In the genomic region with DNA sequence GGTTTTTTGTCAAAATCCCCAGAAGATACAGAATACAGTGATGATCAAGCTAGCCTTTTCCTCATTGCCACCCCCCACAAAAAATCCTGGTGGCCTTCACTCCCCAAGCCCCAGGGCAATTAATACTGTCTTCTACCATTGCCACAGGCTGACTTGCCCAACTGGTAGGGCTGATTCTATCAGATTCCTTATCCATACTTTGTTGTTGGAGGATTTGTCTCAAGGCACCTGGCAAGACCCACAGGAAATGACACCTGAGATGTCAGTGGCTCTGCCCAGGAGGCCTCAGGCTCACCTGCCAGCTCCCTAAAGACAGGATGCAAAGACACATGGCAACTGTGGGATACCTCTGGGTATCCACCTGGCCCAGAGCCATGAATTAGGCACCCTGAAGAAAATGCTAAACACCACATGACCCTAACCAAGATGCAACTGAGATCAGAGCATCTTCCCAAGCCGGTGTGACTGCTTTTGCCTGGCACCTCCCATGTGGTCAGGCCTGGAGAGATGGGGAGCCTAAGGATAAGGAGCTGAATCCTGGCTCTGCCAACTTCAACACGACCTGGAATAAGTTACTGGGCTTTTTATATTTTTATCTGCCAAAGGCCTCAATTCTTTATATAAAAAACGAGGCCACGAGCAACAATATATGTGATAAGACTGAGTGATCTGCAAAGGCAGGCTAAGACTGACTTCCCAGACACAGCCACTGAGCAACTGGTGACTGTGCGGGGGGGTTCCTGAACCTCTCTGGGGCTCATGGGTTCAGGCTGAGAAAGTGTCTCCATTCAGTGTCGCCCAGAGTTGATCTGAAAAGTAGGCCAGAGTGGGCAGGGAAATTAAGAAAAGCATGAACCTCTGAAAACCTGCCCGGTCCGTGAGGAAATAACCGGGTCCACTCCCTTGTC, we compare ENCODE assay signal across 8 cellular contexts. TPM values are rescaled to one million over a fixed set of nuclear protein-coding genes. Genes with fewer than 3 reads are reported as not detected.
DNase-seq lines count a peak whose midpoint lies in the region; ATAC-seq, FAIRE-seq and TF ChIP-seq lines count a peak whose summit lies in the region.

No MANE protein-coding gene starts in this region.

- peak; percentile 15 to 41; a peak in 5 of 6 replicates for ATAC-seq in A549
- peak; percentile 6 for ATAC-seq in GM19035 (IDR thresholded peaks at IDR 0.05; ENCODE audit: unreplicated experiment)
- peak; percentile 27 for ATAC-seq in activated T-helper 17 cell treated with anti-CD3 and anti-CD28 coated beads, Interleukin-2, amount 50 U/mL, for 72 hours (replicated peaks)
- ATAC-seq in left ventricle myocardium superior, result peak; percentile 2
- no peak for ATAC-seq in HG03039 (IDR thresholded peaks at IDR 0.05; ENCODE audit: unreplicated experiment)
- ATAC-seq in HG03457 (IDR thresholded peaks at IDR 0.05; ENCODE audit: unreplicated experiment), result no peak

- peaks cover 12% of the 10 kb centered on the region for H3K4me1 ChIP-seq in A549
- peaks cover 18% of the 10 kb centered on the region for H3K4me1 ChIP-seq in skeletal muscle satellite cell (ENCODE audit: control insufficient read depth, insufficient read depth, low read length)

- POLR2A ChIA-PET in A549 (lab: Yijun Ruan, JAX), result interaction anchor here (2.9 kb wide), 1 partner anchor 14 kb away, joined by 22 read pairs; a partner anchor contains a TSS

- H3K27ac Mint-ChIP-seq in activated T-helper 17 cell treated with anti-CD3 and anti-CD28 coated beads, Interleukin-2, amount 50 U/mL, for 72 hours, result peak overlapping the region; percentile 93

- H3K4me1 Mint-ChIP-seq in activated T-helper 17 cell treated with anti-CD3 and anti-CD28 coated beads, Interleukin-2, amount 50 U/mL, for 72 hours, result peaks cover 24% of the 10 kb centered on the region

- H3K9me3 Mint-ChIP-seq in activated T-helper 17 cell treated with anti-CD3 and anti-CD28 coated beads, Interleukin-2, amount 50 U/mL, for 72 hours, result no peaks in the 10 kb centered on the region

- peaks cover 6% of the 10 kb centered on the region for H3K36me3 Mint-ChIP-seq in activated T-helper 17 cell treated with anti-CD3 and anti-CD28 coated beads, Interleukin-2, amount 50 U/mL, for 72 hours (ENCODE audit: low read depth)

- intact Hi-C loops in left ventricle myocardium superior (cut with micrococcal nuclease), result no loop called here

- H3K4me3 ChIP-seq in A549, result peak overlapping the region; percentile 91
- peak overlapping the region; percentile 87 for H3K4me3 ChIP-seq in skeletal muscle satellite cell (ENCODE audit: low read length)

- H3K36me3 ChIP-seq in KOPT-K1 (ENCODE audit: insufficient read depth, low read length), result no peaks in the 10 kb centered on the region
- peaks cover 8% of the 10 kb centered on the region for H3K36me3 ChIP-seq in skeletal muscle satellite cell (ENCODE audit: insufficient read depth, low read length)

- H3K27me3 Mint-ChIP-seq in activated T-helper 17 cell treated with anti-CD3 and anti-CD28 coated beads, Interleukin-2, amount 50 U/mL, for 72 hours, result no peaks in the 10 kb centered on the region

- no peak for TF ChIP-seq RAD21 in A549 (conservative IDR thresholded peaks at IDR 0.05 in 1 of 2, IDR thresholded peaks at IDR 0.05 in 1 of 2)

- TF ChIP-seq EP300 in A549 (IDR thresholded peaks at IDR 0.05), result no peak

- no peak for DNase-seq in A549 (ENCODE audit: low read depth in 1 of 2, low spot score in 1 of 2)
- DNase-seq in left ventricle myocardium superior, result no peak

- H3K4me2 ChIP-seq in A549, result peak overlapping the region; percentile 88
- H3K4me2 ChIP-seq in skeletal muscle satellite cell (ENCODE audit: low read length), result peak overlapping the region; percentile 95

- H3K4me3 Mint-ChIP-seq in activated T-helper 17 cell treated with anti-CD3 and anti-CD28 coated beads, Interleukin-2, amount 50 U/mL, for 72 hours, result peak overlapping the region; percentile 93

- no peak for TF ChIP-seq CTCF in A549 (IDR thresholded peaks at IDR 0.05)

- CTCF ChIA-PET in A549 (lab: Yijun Ruan, JAX), result interaction anchor here (0.6 to 5.3 kb wide), 8 partner anchors 9 to 310 kb away, joined by 3 to 36 read pairs (median 5); a partner anchor contains a TSS

- no peaks in the 10 kb centered on the region for H3K9me3 ChIP-seq in A549
- no peaks in the 10 kb centered on the region for H3K9me3 ChIP-seq in KOPT-K1 (ENCODE audit: insufficient read depth, low read length, poor library complexity, severe bottlenecking)
- no peaks in the 10 kb centered on the region for H3K9me3 ChIP-seq in skeletal muscle satellite cell (replicated peaks; ENCODE audit: low read length)

- peak overlapping the region; percentile 94 for H3K9ac ChIP-seq in skeletal muscle satellite cell (ENCODE audit: low read depth, low read length)

- WGBS in A549 (ENCODE audit: missing lambda C conversion rate), result 30% methylated on average over 9 of the region's 9 CpGs

- no peak for FAIRE-seq in A549 (lab: Jason Lieb, UNC)

- no peak for TF ChIP-seq POLR2A in A549 (IDR thresholded peaks at IDR 0.05; ENCODE audit: low read length)

- peak overlapping the region; percentile 85 to 93 for H3K27ac ChIP-seq in A549
- peak overlapping the region; percentile 63 for H3K27ac ChIP-seq in KOPT-K1 (ENCODE audit: low read depth, low read length, poor library complexity, severe bottlenecking)

- no peaks in the 10 kb centered on the region for H3K27me3 ChIP-seq in skeletal muscle satellite cell (ENCODE audit: control insufficient read depth, insufficient read depth, low read length)

TF ChIP-seq in A549, 52 proteins besides CTCF, POLR2A, EP300 and RAD21:
- TF ChIP-seq NFE2L2 (conservative IDR thresholded peaks at IDR 0.05; ENCODE audit: low read length), result no peak
- TF ChIP-seq, protein P1, sequence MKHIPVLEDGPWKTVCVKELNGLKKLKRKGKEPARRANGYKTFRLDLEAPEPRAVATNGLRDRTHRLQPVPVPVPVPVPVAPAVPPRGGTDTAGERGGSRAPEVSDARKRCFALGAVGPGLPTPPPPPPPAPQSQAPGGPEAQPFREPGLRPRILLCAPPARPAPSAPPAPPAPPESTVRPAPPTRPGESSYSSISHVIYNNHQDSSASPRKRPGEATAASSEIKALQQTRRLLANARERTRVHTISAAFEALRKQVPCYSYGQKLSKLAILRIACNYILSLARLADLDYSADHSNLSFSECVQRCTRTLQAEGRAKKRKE (CRISPR knock-in tag; IDR thresholded peaks at IDR 0.05; ENCODE audit: low read depth), result no peak
- TF ChIP-seq, protein P2, sequence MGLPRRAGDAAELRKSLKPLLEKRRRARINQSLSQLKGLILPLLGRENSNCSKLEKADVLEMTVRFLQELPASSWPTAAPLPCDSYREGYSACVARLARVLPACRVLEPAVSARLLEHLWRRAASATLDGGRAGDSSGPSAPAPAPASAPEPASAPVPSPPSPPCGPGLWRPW (IDR thresholded peaks at IDR 0.05), result no peak
- TF ChIP-seq, protein P3, sequence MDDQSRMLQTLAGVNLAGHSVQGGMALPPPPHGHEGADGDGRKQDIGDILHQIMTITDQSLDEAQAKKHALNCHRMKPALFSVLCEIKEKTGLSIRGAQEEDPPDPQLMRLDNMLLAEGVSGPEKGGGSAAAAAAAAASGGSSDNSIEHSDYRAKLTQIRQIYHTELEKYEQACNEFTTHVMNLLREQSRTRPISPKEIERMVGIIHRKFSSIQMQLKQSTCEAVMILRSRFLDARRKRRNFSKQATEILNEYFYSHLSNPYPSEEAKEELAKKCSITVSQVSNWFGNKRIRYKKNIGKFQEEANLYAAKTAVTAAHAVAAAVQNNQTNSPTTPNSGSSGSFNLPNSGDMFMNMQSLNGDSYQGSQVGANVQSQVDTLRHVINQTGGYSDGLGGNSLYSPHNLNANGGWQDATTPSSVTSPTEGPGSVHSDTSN (IDR thresholded peaks at IDR 0.05), result no peak
- TF ChIP-seq, protein P4, sequence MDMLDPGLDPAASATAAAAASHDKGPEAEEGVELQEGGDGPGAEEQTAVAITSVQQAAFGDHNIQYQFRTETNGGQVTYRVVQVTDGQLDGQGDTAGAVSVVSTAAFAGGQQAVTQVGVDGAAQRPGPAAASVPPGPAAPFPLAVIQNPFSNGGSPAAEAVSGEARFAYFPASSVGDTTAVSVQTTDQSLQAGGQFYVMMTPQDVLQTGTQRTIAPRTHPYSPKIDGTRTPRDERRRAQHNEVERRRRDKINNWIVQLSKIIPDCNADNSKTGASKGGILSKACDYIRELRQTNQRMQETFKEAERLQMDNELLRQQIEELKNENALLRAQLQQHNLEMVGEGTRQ (IDR thresholded peaks at IDR 0.05), result no peak
- no peak for TF ChIP-seq FOXS1 (CRISPR knock-in tag; IDR thresholded peaks at IDR 0.05)
- no peak for TF ChIP-seq KDM1A (IDR thresholded peaks at IDR 0.05; ENCODE audit: low read depth)
- TF ChIP-seq ESRRA (IDR thresholded peaks at IDR 0.05; ENCODE audit: borderline replicate concordance, low read length), result no peak
- TF ChIP-seq SREBF2 (IDR thresholded peaks at IDR 0.05), result no peak
- TF ChIP-seq FOSL2 (IDR thresholded peaks at IDR 0.05), result no peak
- TF ChIP-seq FOSL2 (CRISPR knock-in tag; IDR thresholded peaks at IDR 0.05), result no peak
- TF ChIP-seq HOXB13 (CRISPR knock-in tag; IDR thresholded peaks at IDR 0.05; ENCODE audit: low read depth), result no peak
- no peak for TF ChIP-seq RCOR1 (IDR thresholded peaks at IDR 0.05; ENCODE audit: low read depth, low read length)
- no peak for TF ChIP-seq PHF8 (IDR thresholded peaks at IDR 0.05; ENCODE audit: borderline replicate concordance, low read depth)
- no peak for TF ChIP-seq NPAS2 (CRISPR knock-in tag; IDR thresholded peaks at IDR 0.05; ENCODE audit: borderline replicate concordance)
TF ChIP-seq in A549: peak in this region for 0.

RNA-seq across cellular contexts. Expression of a gene that starts 0.9 kb away (rescaled TPM):
- polyA plus RNA-seq in A549 (2011; rRNA removed), result 58.1 and 78.8 TPM in 2 replicates
- polyA plus RNA-seq in A549 (2012; cell fraction: cytosol; rRNA removed), result 299 and 387 TPM in 2 replicates
- polyA plus RNA-seq in A549 (2012; cell fraction: nucleus; rRNA removed), result 100 and 118 TPM in 2 replicates
- polyA plus RNA-seq in A549 (2017; fragmentation: RNase III; extraction: RNeasy Plus Mini Kit Qiagen cat#74134 plus additional on column Dnase treatment), result 215 to 223 TPM (median 218 TPM) in 3 replicates
- 61.8 and 72.7 TPM in 2 replicates for polyA minus RNA-seq in A549 (2011; rRNA and poly(A)+ RNA removed)
- 10 to 100 TPM; 41.8 to 87.8 TPM for total RNA-seq in activated T-helper 17 cell treated with anti-CD3 and anti-CD28 coated beads, Interleukin-2, amount 50 U/mL, for 72 hours
- 63.2 TPM for total RNA-seq in left ventricle myocardium superior
- total RNA-seq in skeletal muscle satellite cell (2012; rRNA removed), result 81.4 and 100 TPM in 2 replicates

RNA-seq across cellular contexts. Expression of a gene that starts 14.3 kb away (rescaled TPM):
- polyA plus RNA-seq in A549 (2011; rRNA removed) (126 and 167 TPM in 2 replicates), A549 (2017; fragmentation: RNase III; extraction: RNeasy Plus Mini Kit Qiagen cat#74134 plus additional on column Dnase treatment) (176 to 178 TPM (median 176 TPM) in 3 replicates)
- 29.1 and 31.7 TPM in 2 replicates for polyA plus RNA-seq in A549 (2012; cell fraction: cytosol; rRNA removed)
- 30.8 and 60.6 TPM in 2 replicates for polyA plus RNA-seq in A549 (2012; cell fraction: nucleus; rRNA removed)
- polyA minus RNA-seq in A549 (2011; rRNA and poly(A)+ RNA removed), result 284 and 339 TPM in 2 replicates
- total RNA-seq in activated T-helper 17 cell treated with anti-CD3 and anti-CD28 coated beads, Interleukin-2, amount 50 U/mL, for 72 hours, result 100 to 1,000 TPM; 149 to 251 TPM
- 125 TPM for total RNA-seq in left ventricle myocardium superior
- 161 and 166 TPM in 2 replicates for total RNA-seq in skeletal muscle satellite cell (2012; rRNA removed)

Comparison
In these comparisons a context has a peak if more than half of its experiments do, and no peak if none do; other contexts are left out.
1. ATAC-seq: peak in A549 (2 of 2), GM19035 (single experiment), activated T-helper 17 cell treated with anti-CD3 and anti-CD28 coated beads, Interleukin-2, amount 50 U/mL, for 72 hours (single experiment) and left ventricle myocardium superior (single experiment); none in HG03039 (single experiment) and HG03457 (single experiment).